13 cellular contexts compared by ENCODE assay signal in genomic region chr6:108988291-108988690, GRCh38.
"Had no signal": no experiment of that assay in that cellular context is flagged by ENCODE, and none has a peak within 500 bp of the region (broad histone marks: within the 10 kb centered on the region; RNA-seq: fewer than 3 reads in every experiment).

No MANE protein-coding gene starts in this region.

- FAIRE-seq: islet of Langerhans, TTC549 had no signal

- H3K27me3 Mint-ChIP-seq: naive thymus-derived CD4-positive, alpha-beta T cell had no signal

- H3K27me3 ChIP-seq: testis, uterus had no signal

- ATAC-seq: activated naive CD4-positive, alpha-beta T cell treated with anti-CD3 and anti-CD28 coated beads, Interleukin-2, amount 50 U/mL, for 72 hours; naive thymus-derived CD4-positive, alpha-beta T cell; stimulated activated naive CD8-positive, alpha-beta T cell treated with anti-CD3 and anti-CD28 coated beads, Interleukin-15, Interleukin-2, amounts not matched to agents 100 U/mL and 50 U/mL, for 24 hours had no signal

- H3K4me1 ChIP-seq: prostate gland, testis, uterus had no signal

- H3K9me3 ChIP-seq: prostate gland, testis, uterus had no signal

- H3K4me3 Mint-ChIP-seq: naive thymus-derived CD4-positive, alpha-beta T cell had no signal

- H3K27ac Mint-ChIP-seq: activated naive CD4-positive, alpha-beta T cell treated with anti-CD3 and anti-CD28 coated beads, Interleukin-2, amount 50 U/mL, for 72 hours had no signal

- H3K36me3 ChIP-seq: uterus had no signal

- H3K4me3 ChIP-seq: prostate gland, testis, uterus had no signal

- H3K27ac ChIP-seq: prostate gland, testis, uterus had no signal

- DNase-seq: activated T-cell treated with anti-CD3 and anti-CD28 coated beads, Interleukin-2, amount 50 U/mL, for 1 hour; amygdala; naive thymus-derived CD4-positive, alpha-beta T cell; stimulated activated CD4-positive, alpha-beta T cell treated with anti-CD3 and anti-CD28 coated beads, Interleukin-4, amount 100 ng/mL, for 1 hour; stimulated activated CD8-positive, alpha-beta memory T cell treated with anti-CD3 and anti-CD28 coated beads, Interleukin-4, amount 100 ng/mL, for 48 hours; stimulated activated naive CD8-positive, alpha-beta T cell treated with anti-CD3 and anti-CD28 coated beads, Interleukin-15, Interleukin-2, amounts not matched to agents 100 U/mL and 50 U/mL, for 24 hours; T-helper 2 cell; testis; uterus had no signal
